39 cellular contexts compared by ENCODE assay signal in genomic region chr15:88735212-88735611, GRCh38.
"Had no signal": no experiment of that assay in that cellular context is flagged by ENCODE, and none has a peak within 500 bp of the region (broad histone marks: within the 10 kb centered on the region; RNA-seq: fewer than 3 reads in every experiment).

No MANE protein-coding gene starts in this region.

- H3K4me1 ChIP-seq: adrenal gland, body of pancreas, breast epithelium had no signal

- DNase-seq: activated B cell treated with CpG ODN at 0.5 μM for 24 hours; activated CD4-positive, alpha-beta memory T cell treated with anti-CD3 and anti-CD28 coated beads for 36 hours; activated CD4-positive, alpha-beta T cell treated with anti-CD3 and anti-CD28 coated beads for 4 hours; activated CD4-positive, alpha-beta T cell treated with anti-CD3 and anti-CD28 coated beads, Interleukin-2, amount 10 ng/mL, durations not matched to agents 24 days and 14 days; activated CD4-positive, alpha-beta T cell treated with anti-CD3 and anti-CD28 coated beads, Interleukin-2, amount 50 U/mL, for 1 hour; activated CD4-positive, alpha-beta T cell treated with anti-CD3 and anti-CD28 coated beads, Interleukin-2, amount 50 U/mL, for 4 hours; activated CD4-positive, CD25-positive, alpha-beta regulatory T cell treated with anti-CD3 and anti-CD28 coated beads, Interleukin-2, amount 50 U/mL, for 72 hours; activated CD8-positive, alpha-beta memory T cell treated with anti-CD3 and anti-CD28 coated beads, Interleukin-2, amount 50 U/mL, for 4 hours; activated CD8-positive, alpha-beta T cell treated with anti-CD3 and anti-CD28 coated beads for 36 hours; activated effector memory CD4-positive, alpha-beta T cell treated with anti-CD3 and anti-CD28 coated beads, Interleukin-2, amount 50 U/mL, for 16 hours; activated gamma-delta T cell treated with Interleukin-2 at 50 U/mL for 16 hours; activated naive CD4-positive, alpha-beta T cell; activated naive CD4-positive, alpha-beta T cell treated with anti-CD3 and anti-CD28 coated beads for 36 hours; activated naive CD4-positive, alpha-beta T cell treated with anti-CD3 and anti-CD28 coated beads, Interleukin-2, amount 50 U/mL, for 16 hours; activated naive CD8-positive, alpha-beta T cell treated with anti-CD3 and anti-CD28 coated beads for 36 hours; activated T-cell treated with anti-CD3 and anti-CD28 coated beads for 4 hours; activated T-cell treated with anti-CD3 and anti-CD28 coated beads, Interleukin-2, amount 50 U/mL, for 1 hour; activated T-cell treated with anti-CD3 and anti-CD28 coated beads, Interleukin-2, amount 50 U/mL, for 4 hours; activated T-cell treated with anti-CD3 and anti-CD28 coated beads, Interleukin-2, amount 50 U/mL, for 72 hours; adrenal gland; amniotic stem cell; aorta; body of pancreas; brain microvascular endothelial cell; caudate nucleus; cerebellar nuclear complex; T-helper 1 cell; T-helper 2 cell; T-helper 9 cell had no signal

- H3K36me3 ChIP-seq: adrenal gland, brain microvascular endothelial cell, breast epithelium had no signal

- ATAC-seq: activated CD8-positive, alpha-beta T cell treated with anti-CD3 and anti-CD28 coated beads for 36 hours; activated naive CD4-positive, alpha-beta T cell treated with anti-CD3 and anti-CD28 coated beads, Interleukin-2, amount 50 U/mL, for 72 hours; activated T-cell treated with anti-CD3 and anti-CD28 coated beads, Interleukin-2, amount 50 U/mL, for 4 hours; activated T-cell treated with anti-CD3 and anti-CD28 coated beads, Interleukin-2, amount 50 U/mL, for 72 hours; activated T-helper 17 cell treated with anti-CD3 and anti-CD28 coated beads, Interleukin-2, amount 50 U/mL, for 72 hours; body of pancreas had no signal

- H3K27ac Mint-ChIP-seq: activated B cell treated with CpG ODN at 0.5 μM for 24 hours; activated CD4-positive, alpha-beta memory T cell treated with anti-CD3 and anti-CD28 coated beads for 36 hours; activated CD4-positive, alpha-beta T cell treated with anti-CD3 and anti-CD28 coated beads, Interleukin-2, amount 10 ng/mL, durations not matched to agents 24 days and 14 days; activated CD8-positive, alpha-beta T cell treated with anti-CD3 and anti-CD28 coated beads for 36 hours; activated naive CD4-positive, alpha-beta T cell treated with anti-CD3 and anti-CD28 coated beads for 36 hours; activated naive CD4-positive, alpha-beta T cell treated with anti-CD3 and anti-CD28 coated beads, Interleukin-2, amount 50 U/mL, for 72 hours; activated naive CD8-positive, alpha-beta T cell treated with anti-CD3 and anti-CD28 coated beads for 36 hours; activated T-cell treated with anti-CD3 and anti-CD28 coated beads, Interleukin-2, amount 50 U/mL, for 72 hours; activated T-helper 1 cell treated with anti-CD3 and anti-CD28 coated beads, Interleukin-12 subunit alpha, Interleukin-12 subunit beta, Interleukin-2, Interleukin-4 antibody, amounts not matched to agents 30 ng/mL and 10 ng/mL and 1 ng/mL, durations not matched to agents 14 hours and 24 hours and 36 hours; activated T-helper 17 cell treated with anti-CD3 and anti-CD28 coated beads, Interleukin-2, amount 50 U/mL, for 72 hours; T-helper 1 cell treated with Interleukin-12 subunit alpha and Interleukin-12 subunit beta and Interleukin-4 antibody, amounts not matched to agents 30 μg/mL and 1 μg/mL, for 36 hours; T-helper 2 cell treated with Interferon-gamma antibody and Interleukin-4, amounts not matched to agents 5 μg/mL and 100 μg/mL, for 36 hours had no signal

- FAIRE-seq: astrocyte, TTC549 had no signal

- H3K9me3 Mint-ChIP-seq: activated B cell treated with CpG ODN at 0.5 μM for 24 hours; activated CD4-positive, alpha-beta memory T cell treated with anti-CD3 and anti-CD28 coated beads for 36 hours; activated CD4-positive, alpha-beta T cell treated with anti-CD3 and anti-CD28 coated beads, Interleukin-2, amount 10 ng/mL, durations not matched to agents 24 days and 14 days; activated CD8-positive, alpha-beta T cell treated with anti-CD3 and anti-CD28 coated beads for 36 hours; activated naive CD4-positive, alpha-beta T cell treated with anti-CD3 and anti-CD28 coated beads for 36 hours; activated naive CD4-positive, alpha-beta T cell treated with anti-CD3 and anti-CD28 coated beads, Interleukin-2, amount 50 U/mL, for 72 hours; activated naive CD8-positive, alpha-beta T cell treated with anti-CD3 and anti-CD28 coated beads for 36 hours; activated T-cell treated with anti-CD3 and anti-CD28 coated beads, Interleukin-2, amount 50 U/mL, for 4 hours; activated T-cell treated with anti-CD3 and anti-CD28 coated beads, Interleukin-2, amount 50 U/mL, for 72 hours; activated T-helper 1 cell treated with anti-CD3 and anti-CD28 coated beads, Interleukin-12 subunit alpha, Interleukin-12 subunit beta, Interleukin-2, Interleukin-4 antibody, amounts not matched to agents 30 ng/mL and 10 ng/mL and 1 ng/mL, durations not matched to agents 14 hours and 24 hours and 36 hours; activated T-helper 17 cell treated with anti-CD3 and anti-CD28 coated beads, Interleukin-2, amount 50 U/mL, for 72 hours; central memory CD8-positive, alpha-beta T cell; T-helper 1 cell treated with Interleukin-12 subunit alpha and Interleukin-12 subunit beta and Interleukin-4 antibody, amounts not matched to agents 30 μg/mL and 1 μg/mL, for 36 hours; T-helper 2 cell treated with Interferon-gamma antibody and Interleukin-4, amounts not matched to agents 5 μg/mL and 100 μg/mL, for 36 hours had no signal

- H3K9me3 ChIP-seq: adrenal gland, body of pancreas, breast epithelium had no signal

- H3K4me3 Mint-ChIP-seq: activated B cell treated with CpG ODN at 0.5 μM for 24 hours; activated CD4-positive, alpha-beta memory T cell treated with anti-CD3 and anti-CD28 coated beads for 36 hours; activated CD4-positive, alpha-beta T cell treated with anti-CD3 and anti-CD28 coated beads, Interleukin-2, amount 10 ng/mL, durations not matched to agents 24 days and 14 days; activated CD8-positive, alpha-beta T cell treated with anti-CD3 and anti-CD28 coated beads for 36 hours; activated naive CD4-positive, alpha-beta T cell treated with anti-CD3 and anti-CD28 coated beads for 36 hours; activated naive CD8-positive, alpha-beta T cell treated with anti-CD3 and anti-CD28 coated beads for 36 hours; activated T-cell treated with anti-CD3 and anti-CD28 coated beads, Interleukin-2, amount 50 U/mL, for 4 hours; activated T-cell treated with anti-CD3 and anti-CD28 coated beads, Interleukin-2, amount 50 U/mL, for 72 hours; activated T-helper 1 cell treated with anti-CD3 and anti-CD28 coated beads, Interleukin-12 subunit alpha, Interleukin-12 subunit beta, Interleukin-2, Interleukin-4 antibody, amounts not matched to agents 30 ng/mL and 10 ng/mL and 1 ng/mL, durations not matched to agents 14 hours and 24 hours and 36 hours; activated T-helper 17 cell treated with anti-CD3 and anti-CD28 coated beads, Interleukin-2, amount 50 U/mL, for 72 hours; central memory CD8-positive, alpha-beta T cell; T-helper 1 cell treated with Interleukin-12 subunit alpha and Interleukin-12 subunit beta and Interleukin-4 antibody, amounts not matched to agents 30 μg/mL and 1 μg/mL, for 36 hours; T-helper 2 cell treated with Interferon-gamma antibody and Interleukin-4, amounts not matched to agents 5 μg/mL and 100 μg/mL, for 36 hours had no signal

- H3K27me3 ChIP-seq: adrenal gland, body of pancreas, brain microvascular endothelial cell had no signal

- H3K4me3 ChIP-seq: adrenal gland, body of pancreas, breast epithelium had no signal

- H3K36me3 Mint-ChIP-seq: activated CD4-positive, alpha-beta memory T cell treated with anti-CD3 and anti-CD28 coated beads for 36 hours; activated naive CD8-positive, alpha-beta T cell treated with anti-CD3 and anti-CD28 coated beads for 36 hours had no signal

- H3K4me1 Mint-ChIP-seq: activated B cell treated with CpG ODN at 0.5 μM for 24 hours; activated CD4-positive, alpha-beta T cell treated with anti-CD3 and anti-CD28 coated beads, Interleukin-2, amount 10 ng/mL, durations not matched to agents 24 days and 14 days; activated naive CD8-positive, alpha-beta T cell treated with anti-CD3 and anti-CD28 coated beads for 36 hours; activated T-helper 17 cell treated with anti-CD3 and anti-CD28 coated beads, Interleukin-2, amount 50 U/mL, for 72 hours; central memory CD8-positive, alpha-beta T cell had no signal

- H3K27ac ChIP-seq: adrenal gland, body of pancreas, brain microvascular endothelial cell, breast epithelium, VCaP had no signal
